Comparison of ENCODE assay signal across 27 cellular contexts in genomic region chr12:116739381-116739887, GRCh38. TPM values are rescaled to one million over a fixed set of nuclear protein-coding genes. Genes with fewer than 3 reads are reported as not detected.
A peak's percentile ranks its signal among the peaks of the same experiment; 100 is the strongest.
DNase-seq lines count a peak whose midpoint lies in the region; ATAC-seq, FAIRE-seq and TF ChIP-seq lines count a peak whose summit lies in the region.
"Had no signal": no experiment of that assay in that cellular context is flagged by ENCODE, and none has a peak within 500 bp of the region (broad histone marks: within the 10 kb centered on the region; RNA-seq: fewer than 3 reads in every experiment).

No MANE protein-coding gene starts in this region.

- RAD21 ChIA-PET in GM12878 (lab: Charles Lee; ENCODE audit: unreplicated experiment) = no interaction called here

- in situ Hi-C loops in GM12878 (cut with MboI) = no loop called here

- no peaks in the 10 kb centered on the region for H3F3A ChIP-seq in neural cell (ENCODE audit: insufficient read depth, low read length, poor library complexity, severe bottlenecking)

- no peak overlapping the region for H3K9ac ChIP-seq in HUES6 (ENCODE audit: low read length)
- H3K9ac ChIP-seq in GM12878 (ENCODE audit: control insufficient read depth, insufficient read depth, low read length) = no peak overlapping the region
- peak overlapping the region; percentile 82 for H3K9ac ChIP-seq in neural cell (ENCODE audit: low read length)

- peaks cover 21% of the 10 kb centered on the region for H3K79me2 ChIP-seq in GM12878 (ENCODE audit: control insufficient read depth, insufficient read depth, low read length)
- H3K79me2 ChIP-seq in neural cell (replicated peaks; ENCODE audit: insufficient read depth, low read length) = peaks cover 24% of the 10 kb centered on the region

- 87% methylated on average over 7 of the region's 7 CpGs for WGBS in GM12878 (ENCODE audit: insufficient coverage, insufficient replicate concordance, low lambda C conversion rate, missing lambda C conversion rate)

- ATAC-seq in GM12878 = no peak
- ATAC-seq in HG03039 (IDR thresholded peaks at IDR 0.05; ENCODE audit: unreplicated experiment) = no peak
- ATAC-seq in HG03097 (IDR thresholded peaks at IDR 0.05; ENCODE audit: low FRiP score, unreplicated experiment) = no peak
- ATAC-seq: esophagus mucosa; stimulated activated memory B cell treated with anti-CD40 and anti-IgM and Interleukin-4, amounts not matched to agents 10 μg/mL and 1 μg/mL and 100 μg/mL, for 72 hours had no signal

- H3K9me3 ChIP-seq in HUES6 (ENCODE audit: control insufficient read depth, insufficient read depth, low read depth, low read length) = no peaks in the 10 kb centered on the region
- no peaks in the 10 kb centered on the region for H3K9me3 ChIP-seq in GM12878 (replicated peaks; ENCODE audit: control insufficient read depth, insufficient read depth, low read length)
- H3K9me3 ChIP-seq in neural cell (ENCODE audit: low read length) = no peaks in the 10 kb centered on the region
- H3K9me3 ChIP-seq: MG63, testis had no signal

- no peak for TF ChIP-seq EP300 in GM12878 (IDR thresholded peaks at IDR 0.05; ENCODE audit: borderline replicate concordance in 1 of 2, control insufficient read depth in 1 of 2, low read depth in 2 of 2, low read length in 2 of 2)
- no peak for TF ChIP-seq EP300 in neural cell (conservative IDR thresholded peaks at IDR 0.05; ENCODE audit: poor library complexity, severe bottlenecking)

- no peaks in the 10 kb centered on the region for H3K9me2 ChIP-seq in neural cell (ENCODE audit: insufficient read depth, low read length)

- H3K27me3 ChIP-seq in HUES6 (ENCODE audit: control insufficient read depth, insufficient read depth, low read length) (no peaks in the 10 kb centered on the region), GM12878 (replicated peaks in 1 of 2; ENCODE audit: control insufficient read depth in 2 of 2, insufficient read depth in 2 of 2, low read length in 1 of 2) (no peaks in the 10 kb centered on the region), neural cell (ENCODE audit: insufficient read depth, low read depth, low read length) (no peaks in the 10 kb centered on the region)
- H3K27me3 ChIP-seq: MG63, testis had no signal

- SMC1A ChIA-PET in GM12878 (lab: Charles Lee; ENCODE audit: uncharacterized antibody, unreplicated experiment) = no interaction called here

- TF ChIP-seq POLR2A in GM12878 (IDR thresholded peaks at IDR 0.05; ENCODE audit: low read depth, low read length) = no peak

- intact Hi-C loops in GM12878 (cut with micrococcal nuclease; ENCODE audit: unreplicated experiment) = loop anchor here (10.0 kb wide), 1 partner anchor 145 kb away; the partner anchor contains the start of gene HRK

- no peak for FAIRE-seq in GM12878 (lab: Jason Lieb, UNC)

- DNase-seq in NCI-H82 (lab: John Stamatoyannopoulos, UW) (peak; percentile 59), NCI-H82 treated with DMSO at 0.1 percent for 48 hours (lab: John Stamatoyannopoulos, UW; ENCODE audit: unreplicated experiment) (no peak), GM12878 (ENCODE audit: low read depth, low spot score) (no peak), KG1 (lab: John Stamatoyannopoulos, UW) (no peak)
- DNase-seq: activated CD4-positive, alpha-beta T cell treated with anti-CD3 and anti-CD28 coated beads for 1 hour; activated naive CD8-positive, alpha-beta T cell treated with anti-CD3 and anti-CD28 coated beads, Interleukin-2, amount 10 ng/mL, durations not matched to agents 7 days and 5 days; AML-193; DMS79 treated with DMSO at 0.1 percent for 48 hours; effector CD8-positive, alpha-beta T cell; foreskin melanocyte; hippocampal formation; islet precursor cell; MG63; NCI-H1417 treated with DMSO at 0.1 percent for 48 hours; NCI-H2107; NCI-H524 treated with DMSO at 0.1 percent for 48 hours; nucleus accumbens; OCI-M1; Right ventricle myocardium superior; testis had no signal

- H4K20me1 ChIP-seq in GM12878 (ENCODE audit: control insufficient read depth, insufficient read depth) = no peaks in the 10 kb centered on the region
- no peaks in the 10 kb centered on the region for H4K20me1 ChIP-seq in neural cell (ENCODE audit: insufficient read depth)

- H3K4me3 ChIP-seq in HUES6 (ENCODE audit: low read depth, low read length) (0 out of 2 replicates have a peak overlapping the region, but pooled peaks have one; percentile 77), GM12878 (peak overlapping the region; percentile 77; the same call in 1 of the 2 replicates), neural cell (ENCODE audit: low read length) (peak overlapping the region; percentile 80)

- H3K4me1 ChIP-seq in HUES6 (ENCODE audit: control insufficient read depth, insufficient read depth, low read length) (peaks cover 10% of the 10 kb centered on the region; the same call in 1 of the 2 replicates), GM12878 (ENCODE audit: control insufficient read depth, insufficient read depth, low read length) (peaks cover 4% of the 10 kb centered on the region; the same call in 1 of the 2 replicates)

- TF ChIP-seq CTCF in GM12878 (IDR thresholded peaks at IDR 0.05 in 2 of 3, conservative IDR thresholded peaks at IDR 0.05 in 1 of 3; ENCODE audit: control insufficient read depth in 2 of 3, extremely low read depth in 1 of 3, insufficient read depth in 1 of 3, low read depth in 3 of 3, low read length in 3 of 3) = no peak
- no peak for TF ChIP-seq CTCF in neural cell (IDR thresholded peaks at IDR 0.05; ENCODE audit: poor library complexity, severe bottlenecking)

- H3K4me2 ChIP-seq in GM12878 (ENCODE audit: control insufficient read depth, insufficient read depth) = peak overlapping the region; percentile 68
- H3K4me2 ChIP-seq in neural cell (ENCODE audit: low read length) = peak overlapping the region; percentile 75

- H3K27ac ChIP-seq in HUES6 (ENCODE audit: low read depth, low read length) = no peak overlapping the region
- no peak overlapping the region for H3K27ac ChIP-seq in GM12878 (ENCODE audit: control insufficient read depth, insufficient read depth)
- no peak overlapping the region for H3K27ac ChIP-seq in neural cell (ENCODE audit: low read length)
- H3K27ac ChIP-seq: skin epidermis, testis had no signal

- H3K36me3 ChIP-seq in HUES6 (ENCODE audit: control insufficient read depth, insufficient read depth, low read length) (peaks cover 33% of the 10 kb centered on the region), GM12878 (ENCODE audit: control insufficient read depth in 2 of 2, insufficient read depth in 2 of 2, low read length in 1 of 2) (no peaks in the 10 kb centered on the region; a peak in 1 of 4 replicates), neural cell (ENCODE audit: insufficient read depth, low read length) (no peaks in the 10 kb centered on the region)
- H3K36me3 ChIP-seq: MG63 had no signal

- TF ChIP-seq RAD21 in GM12878 (IDR thresholded peaks at IDR 0.05; ENCODE audit: insufficient read depth, low read depth, low read length) (no peak), neural cell (conservative IDR thresholded peaks at IDR 0.05) (no peak)

- CTCF ChIA-PET in GM12878 (lab: Yijun Ruan, JAX) = no interaction called here

- POLR2A ChIA-PET in GM12878 (lab: Charles Lee) = no interaction called here

- H2AFZ ChIP-seq in GM12878 (ENCODE audit: control insufficient read depth, low read depth, low read length) (no peak overlapping the region), neural cell (ENCODE audit: low read depth, low read length) (no peak overlapping the region)

- BruUV-seq in GM12878 (replicated peaks; lab: Mats Ljungman, UMichigan) = no TSS peak

TF ChIP-seq in GM12878, 131 proteins besides CTCF, POLR2A, EP300 and RAD21 (continues in another document):
- TF ChIP-seq BACH1 (IDR thresholded peaks at IDR 0.05; ENCODE audit: borderline replicate concordance) = no peak

RNA-seq across cellular contexts. Expression of gene RNFT2, which starts 1.3 kb away (rescaled TPM):
- total RNA-seq in GM12878 (2013; cell fraction: nucleolus; rRNA removed) = 20.0 and 22.7 TPM in 2 replicates
- total RNA-seq in GM12878 (2014; rRNA removed) = 8.0 and 8.8 TPM in 2 replicates
- 6.1 and 8.7 TPM in 2 replicates for total RNA-seq in GM12878 (2014; rRNA removed; fragmentation: Illumina TruSeq; extraction: Trizol)
- total RNA-seq in GM12878 (2021) = 17.3 and 21.0 TPM in 2 replicates
- polyA plus RNA-seq in GM12878 (2011; ENCODE audit: low read depth) = 2.8 TPM
- polyA plus RNA-seq in GM12878 (2011; rRNA removed) = 8.1 and 10.5 TPM in 2 replicates
- 9.2 and 11.4 TPM in 2 replicates for polyA plus RNA-seq in GM12878 (2011; cell fraction: cytosol; rRNA removed)
- polyA plus RNA-seq in GM12878 (2011; cell fraction: nucleus; rRNA removed) = 11.9 and 12.3 TPM in 2 replicates
- polyA plus RNA-seq in GM12878 (2012) = 2.7 and 5.4 TPM in 2 replicates
- 2.4 and 2.5 TPM in 2 replicates for polyA plus RNA-seq in GM12878 (2014; fragmentation: Illumina TruSeq; extraction: Trizol)
- polyA plus RNA-seq in GM12878 (2014; fragmentation: Nextera tagmentation; extraction: Ambion mirVana) = 10 to 100 TPM in 1 of 2 experiments, 1 to 10 TPM in 1; 3.5 to 12.7 TPM
- polyA plus RNA-seq in GM12878 (2014; rRNA removed) = 7.0 and 7.7 TPM in 2 replicates
- 10 to 100 TPM; 12.3 to 14.2 TPM for polyA plus RNA-seq in GM12878 (2016; fragmentation: Nextera tagmentation; extraction: Ambion mirVana)
- 32.8 and 37.6 TPM in 2 replicates for polyA minus RNA-seq in GM12878 (2011; rRNA and poly(A)+ RNA removed)
- 12.8 and 13.9 TPM in 2 replicates for polyA minus RNA-seq in GM12878 (2011; cell fraction: cytosol; rRNA and poly(A)+ RNA removed)
- polyA minus RNA-seq in GM12878 (2011; cell fraction: nucleus; rRNA and poly(A)+ RNA removed) = 14.7 and 21.2 TPM in 2 replicates
- 18.5 and 20.6 TPM in 2 replicates for polyA plus RNA-seq in neural cell
- polyA minus RNA-seq in neural cell = 53.6 and 59.6 TPM in 2 replicates

RNA-seq across cellular contexts. Expression of gene SPRING1, which starts 1.6 kb away (rescaled TPM):
- total RNA-seq in GM12878 (2013; cell fraction: nucleolus; rRNA removed) = 11.6 and 12.8 TPM in 2 replicates
- total RNA-seq in GM12878 (2014; rRNA removed) = 21.4 and 22.5 TPM in 2 replicates
- total RNA-seq in GM12878 (2014; rRNA removed; fragmentation: Illumina TruSeq; extraction: Trizol) = 9.3 and 10.1 TPM in 2 replicates
- 25.7 and 26.6 TPM in 2 replicates for total RNA-seq in GM12878 (2021)
- polyA plus RNA-seq in GM12878 (2011; ENCODE audit: low read depth) = 4.4 TPM
- 15.6 and 16.7 TPM in 2 replicates for polyA plus RNA-seq in GM12878 (2011; rRNA removed)
- polyA plus RNA-seq in GM12878 (2011; cell fraction: cytosol; rRNA removed) = 16.6 and 16.8 TPM in 2 replicates
- polyA plus RNA-seq in GM12878 (2011; cell fraction: nucleus; rRNA removed) = 8.8 and 10.3 TPM in 2 replicates
- polyA plus RNA-seq in GM12878 (2012) = 9.7 and 10.8 TPM in 2 replicates
- 9.3 and 11.4 TPM in 2 replicates for polyA plus RNA-seq in GM12878 (2014; fragmentation: Illumina TruSeq; extraction: Trizol)
- polyA plus RNA-seq in GM12878 (2014; fragmentation: Nextera tagmentation; extraction: Ambion mirVana) = 1 to 10 TPM; 2.5 to 4.4 TPM
- polyA plus RNA-seq in GM12878 (2014; rRNA removed) = 15.2 and 16.6 TPM in 2 replicates
- 10 to 100 TPM; 12.1 to 17.3 TPM for polyA plus RNA-seq in GM12878 (2016; fragmentation: Nextera tagmentation; extraction: Ambion mirVana)
- 18.5 and 19.7 TPM in 2 replicates for polyA minus RNA-seq in GM12878 (2011; rRNA and poly(A)+ RNA removed)
- polyA minus RNA-seq in GM12878 (2011; cell fraction: cytosol; rRNA and poly(A)+ RNA removed) = 7.8 and 11.7 TPM in 2 replicates
- 5.1 and 9.2 TPM in 2 replicates for polyA minus RNA-seq in GM12878 (2011; cell fraction: nucleus; rRNA and poly(A)+ RNA removed)
- 40.0 and 48.1 TPM in 2 replicates for polyA plus RNA-seq in neural cell
- 85.3 and 93.5 TPM in 2 replicates for polyA minus RNA-seq in neural cell
